ENCODE assay signal across 18 cellular contexts in genomic region chr5:13992795-13993194, GRCh38. TPM values are rescaled to one million over a fixed set of nuclear protein-coding genes. Genes with fewer than 3 reads are reported as not detected.
"Had no signal": no experiment of that assay in that cellular context is flagged by ENCODE, and none has a peak within 500 bp of the region (broad histone marks: within the 10 kb centered on the region; RNA-seq: fewer than 3 reads in every experiment).

No MANE protein-coding gene starts in this region.

- DNase-seq: effector memory CD4-positive, alpha-beta T cell; foreskin fibroblast; immature natural killer cell; kidney; mammary epithelial cell; naive thymus-derived CD8-positive, alpha-beta T cell; posterior cingulate gyrus; sigmoid colon; stimulated activated CD4-positive, alpha-beta T cell treated with anti-CD3 and anti-CD28 coated beads, Interleukin-2, amount 100 ng/mL, for 24 hours; stimulated activated CD4-positive, alpha-beta T cell treated with anti-CD3 and anti-CD28 coated beads, Interleukin-4, amount 100 ng/mL, for 4 hours; stimulated activated naive B cell treated with anti-CD40 and anti-IgM and Interleukin-4, amounts not matched to agents 10 μg/mL and 1 μg/mL and 100 μg/mL, for 72 hours; stimulated activated naive CD8-positive, alpha-beta T cell treated with anti-CD3 and anti-CD28 coated beads, Interleukin-15, amount 100 ng/mL, for 72 hours; testis; upper lobe of right lung had no signal

- ATAC-seq: esophagus mucosa; gastroesophageal sphincter; naive thymus-derived CD8-positive, alpha-beta T cell; stimulated activated naive B cell treated with anti-CD40 and anti-IgM and Interleukin-4, amounts not matched to agents 10 μg/mL and 1 μg/mL and 100 μg/mL, for 72 hours; stimulated activated naive CD8-positive, alpha-beta T cell treated with anti-CD3 and anti-CD28 coated beads, Interleukin-15, amount 100 ng/mL, for 72 hours; upper lobe of right lung had no signal

- FAIRE-seq: endometrium, kidney had no signal

RNA-seq across cellular contexts. Expression of gene DNAH5, which starts 48.3 kb away (rescaled TPM):
- total RNA-seq: mononuclear cell; naive thymus-derived CD8-positive, alpha-beta T cell had no signal
